ENCODE assay signal across 9 cellular contexts in genomic region chr3:33716227-33716626, GRCh38. TPM values are rescaled to one million over a fixed set of nuclear protein-coding genes. Genes with fewer than 3 reads are reported as not detected.
A peak's percentile ranks its signal among the peaks of the same experiment; 100 is the strongest.
DNase-seq lines count a peak whose midpoint lies in the region; ATAC-seq and TF ChIP-seq lines count a peak whose summit lies in the region.
"Had no signal": no experiment of that assay in that cellular context is flagged by ENCODE, and none has a peak within 500 bp of the region (broad histone marks: within the 10 kb centered on the region; RNA-seq: fewer than 3 reads in every experiment).

No MANE protein-coding gene starts in this region.

- H3K4me1 ChIP-seq in BLaER1 treated with 17β-estradiol and CSF1 and Interleukin-3, amounts not matched to agents 10 nM and 100 nM = peaks cover 13 to 24% (median 19%) of the 10 kb centered on the region in 10 experiments
- H3K4me1 ChIP-seq in Karpas-422 (ENCODE audit: low read length) (peaks cover 26% of the 10 kb centered on the region), muscle layer of colon (ENCODE audit: insufficient read depth, low read length) (peaks cover 9% of the 10 kb centered on the region), adrenal gland (replicated peaks in 1 of 2) (peaks cover 14% of the 10 kb centered on the region in 2 donors)

- H4K20me1 ChIP-seq in BLaER1 treated with 17β-estradiol and CSF1 and Interleukin-3, amounts not matched to agents 10 nM and 100 nM = peaks cover 16 to 43% (median 33%) of the 10 kb centered on the region in 11 experiments; a peak in 18 of 22 replicates
- no peaks in the 10 kb centered on the region; the same call in 1 of the 2 replicates for H4K20me1 ChIP-seq in Karpas-422 (ENCODE audit: insufficient read depth, low read depth, low read length)

- H3K9me3 ChIP-seq in BLaER1 treated with 17β-estradiol and CSF1 and Interleukin-3, amounts not matched to agents 10 nM and 100 nM (replicated peaks in 1 of 11) = peaks cover 0 to 17% (median 16%) of the 10 kb centered on the region in 11 experiments; a peak in 17 of 22 replicates
- H3K9me3 ChIP-seq in Karpas-422 (ENCODE audit: low read length) = no peaks in the 10 kb centered on the region
- H3K9me3 ChIP-seq in muscle layer of colon (ENCODE audit: low read length) = no peaks in the 10 kb centered on the region
- no peaks in the 10 kb centered on the region for H3K9me3 ChIP-seq in adrenal gland (replicated peaks in 1 of 3)
- H3K9me3 ChIP-seq: Peyer's patch had no signal

- no peak for TF ChIP-seq POLR2A in adrenal gland (IDR thresholded peaks at IDR 0.05)

- no peak for TF ChIP-seq CTCF in coronary artery (IDR thresholded peaks at IDR 0.05)
- no peak for TF ChIP-seq CTCF in adrenal gland (IDR thresholded peaks at IDR 0.05)

- ATAC-seq in HG02938 (IDR thresholded peaks at IDR 0.05; ENCODE audit: unreplicated experiment) = no peak

- peaks cover 0 to 31% (median 17%) of the 10 kb centered on the region in 11 experiments; a peak in 19 of 22 replicates for H3K36me3 ChIP-seq in BLaER1 treated with 17β-estradiol and CSF1 and Interleukin-3, amounts not matched to agents 10 nM and 100 nM
- H3K36me3 ChIP-seq in Karpas-422 (ENCODE audit: insufficient read depth, low read length) = peaks cover 27% of the 10 kb centered on the region
- H3K36me3 ChIP-seq in muscle layer of colon (ENCODE audit: insufficient read depth, low read length) = no peaks in the 10 kb centered on the region
- H3K36me3 ChIP-seq in adrenal gland (replicated peaks in 1 of 2) = no peaks in the 10 kb centered on the region
- H3K36me3 ChIP-seq: Peyer's patch had no signal

- no peak overlapping the region for H2AFZ ChIP-seq in Karpas-422 (ENCODE audit: low read length)

- H3K79me2 ChIP-seq in Karpas-422 (ENCODE audit: low read length) = peaks cover 68% of the 10 kb centered on the region

- no peaks in the 10 kb centered on the region for H3K9me2 ChIP-seq in Karpas-422 (replicated peaks; ENCODE audit: insufficient read depth, low read length)

- no peak overlapping the region for H3K27ac ChIP-seq in BLaER1 treated with 17β-estradiol and CSF1 and Interleukin-3, amounts not matched to agents 10 nM and 100 nM
- H3K27ac ChIP-seq in Karpas-422 (ENCODE audit: low read length) (no peak overlapping the region), coronary artery (peak overlapping the region; percentile 98), muscle layer of colon (ENCODE audit: low read depth, low read length) (no peak overlapping the region), adrenal gland (no peak overlapping the region)
- H3K27ac ChIP-seq: Peyer's patch had no signal

- peak; percentile 53 for DNase-seq in Karpas-422
- no peak for DNase-seq in coronary artery (ENCODE audit: low spot score)
- no peak for DNase-seq in adrenal gland
- no peak for DNase-seq in HK-2 (ENCODE audit: unreplicated experiment)
- DNase-seq in ACHN = no peak
- DNase-seq: Peyer's patch had no signal

- whole genome bisulfite sequencing in adrenal gland, 4 donors = 45 to 57% (median 57%) methylated on average over 7 of the region's 7 CpGs

- peak overlapping the region; percentile 73 to 97 (median 89) for H3K4me2 ChIP-seq in BLaER1 treated with 17β-estradiol and CSF1 and Interleukin-3, amounts not matched to agents 10 nM and 100 nM
- peak overlapping the region; percentile 99 for H3K4me2 ChIP-seq in Karpas-422 (ENCODE audit: low read depth, low read length, poor library complexity, severe bottlenecking)

- no peaks in the 10 kb centered on the region for H3K27me3 ChIP-seq in BLaER1 treated with 17β-estradiol and CSF1 and Interleukin-3, amounts not matched to agents 10 nM and 100 nM
- H3K27me3 ChIP-seq in Karpas-422 (ENCODE audit: low read length) (no peaks in the 10 kb centered on the region), muscle layer of colon (ENCODE audit: control insufficient read depth in 1 of 2, insufficient read depth in 2 of 2, low read length in 2 of 2) (no peaks in the 10 kb centered on the region), adrenal gland (no peaks in the 10 kb centered on the region)
- H3K27me3 ChIP-seq: Peyer's patch had no signal

- peak overlapping the region in 9 of 10 experiments; percentile 81 to 97 (median 92); a peak in 13 of 20 replicates for H3K4me3 ChIP-seq in BLaER1 treated with 17β-estradiol and CSF1 and Interleukin-3, amounts not matched to agents 10 nM and 100 nM
- H3K4me3 ChIP-seq in Karpas-422 (ENCODE audit: low read length) = peak overlapping the region; percentile 90
- H3K4me3 ChIP-seq in coronary artery = peak overlapping the region; percentile 93
- H3K4me3 ChIP-seq in muscle layer of colon (ENCODE audit: low read depth in 1 of 2, low read length in 2 of 2) = peak overlapping the region in 1 of 2 donors; percentile 59
- H3K4me3 ChIP-seq in adrenal gland = peak overlapping the region in 1 of 4 donors; percentile 85

- H3K9ac ChIP-seq in BLaER1 treated with 17β-estradiol and CSF1 and Interleukin-3, amounts not matched to agents 10 nM and 100 nM = peak overlapping the region in 8 of 11 experiments; percentile 11 to 94 (median 92); a peak in 11 of 22 replicates
- H3K9ac ChIP-seq in Karpas-422 (ENCODE audit: low read length) (peak overlapping the region; percentile 86), muscle layer of colon (ENCODE audit: low read length) (peak overlapping the region; percentile 55)

- in situ Hi-C loops in ACHN (cut with HindIII; ENCODE audit: low pct_ligation_motif_present, low pct_unique_long_range_greater_than_20kb, low sequenced_read_pairs) = no loop called here

- intact Hi-C loops in adrenal gland (cut with DNase I) = loop anchor here (5.0 kb wide), 2 partner anchors 71 to 79 kb away; no protein-coding TSS in a partner anchor

RNA-seq across cellular contexts. Expression of gene CLASP2, which starts 1.8 kb away (rescaled TPM):
- 115 and 157 TPM in 2 replicates for total RNA-seq in Karpas-422 (2014; rRNA removed; shearing (Covaris generic); ENCODE audit: low replicate concordance)
- 10 to 100 TPM; 47.2 to 85.4 (median 70.1) TPM for total RNA-seq in adrenal gland
- 10 to 100 TPM; 17.0 to 45.7 (median 28.7) TPM for polyA plus RNA-seq in adrenal gland

Comparison
In these comparisons a context has a peak if more than half of its experiments do, and no peak if none do; other contexts are left out.
1. H3K27ac ChIP-seq: peak in coronary artery (2 of 2); none in BLaER1 treated with 17β-estradiol and CSF1 and Interleukin-3, amounts not matched to agents 10 nM and 100 nM (0 of 11), Karpas-422 (single experiment), muscle layer of colon (single experiment) and adrenal gland (0 of 5).
2. Peak in every context shown above with its lines, with median percentiles within 50 percentile points of each other: H3K9ac ChIP-seq.